ENCODE assay signal across 16 cellular contexts in genomic region chr6:157405986-157406385, GRCh38. TPM values are rescaled to one million over a fixed set of nuclear protein-coding genes. Genes with fewer than 3 reads are reported as not detected.
DNase-seq lines count a peak whose midpoint lies in the region; ATAC-seq and TF ChIP-seq lines count a peak whose summit lies in the region.
"Had no signal": no experiment of that assay in that cellular context is flagged by ENCODE, and none has a peak within 500 bp of the region (broad histone marks: within the 10 kb centered on the region; RNA-seq: fewer than 3 reads in every experiment).

No MANE protein-coding gene starts in this region.

- no peak overlapping the region for H3K4me3 Mint-ChIP-seq in GM23338
- peak overlapping the region; percentile 6 for H3K4me3 Mint-ChIP-seq in endothelial cell (ENCODE audit: unreplicated experiment)
- H3K4me3 Mint-ChIP-seq in CD4-positive, alpha-beta T cell, result no peak overlapping the region
- H3K4me3 Mint-ChIP-seq: activated CD4-positive, alpha-beta T cell treated with anti-CD3 and anti-CD28 coated beads, Interleukin-2, amount 10 ng/mL, durations not matched to agents 7 days and 5 days had no signal

- H4K20me1 ChIP-seq in GM23338 (replicated peaks; ENCODE audit: insufficient read depth) (no peaks in the 10 kb centered on the region), PC-9 (ENCODE audit: insufficient read depth) (no peaks in the 10 kb centered on the region; the same call in 1 of the 2 replicates)

- no peak overlapping the region for H3K9ac ChIP-seq in mesendoderm (ENCODE audit: low read length)

- H3K4me3 ChIP-seq in GM23338, result no peak overlapping the region
- no peak overlapping the region for H3K4me3 ChIP-seq in PC-9
- no peak overlapping the region for H3K4me3 ChIP-seq in mesendoderm (ENCODE audit: low read length)
- H3K4me3 ChIP-seq in upper lobe of left lung, result no peak overlapping the region
- H3K4me3 ChIP-seq: cardiac muscle cell, gastrocnemius medialis, thoracic aorta had no signal

- H3K36me3 ChIP-seq in GM23338 (ENCODE audit: insufficient read depth) (no peaks in the 10 kb centered on the region), PC-9 (ENCODE audit: low read depth) (no peaks in the 10 kb centered on the region), mesendoderm (ENCODE audit: control insufficient read depth, insufficient read depth, low read length) (no peaks in the 10 kb centered on the region), upper lobe of left lung (no peaks in the 10 kb centered on the region)
- H3K36me3 ChIP-seq: cardiac muscle cell, gastrocnemius medialis, thoracic aorta had no signal

- no peak overlapping the region for H4K5ac ChIP-seq in mesendoderm (ENCODE audit: low read length)

- no peak overlapping the region for H2AK5ac ChIP-seq in mesendoderm (ENCODE audit: low read length)

- CTCF ChIA-PET in PC-9 (lab: Charles Lee), result interaction anchor here (0.5 kb wide), 1 partner anchor 468 kb away, joined by 3 read pairs; no protein-coding TSS in a partner anchor
- CTCF ChIA-PET in CD4-positive, alpha-beta T cell (lab: Charles Lee), result no interaction called here

- no peak for TF ChIP-seq EP300 in upper lobe of left lung (IDR thresholded peaks at IDR 0.05)

- ATAC-seq in GM23338 (peak; percentile 25; the same call in 1 of the 3 replicates), GM19452 (IDR thresholded peaks at IDR 0.05; ENCODE audit: unreplicated experiment) (no peak), GM18861 (IDR thresholded peaks at IDR 0.05; ENCODE audit: unreplicated experiment) (no peak), upper lobe of left lung (ENCODE audit: low FRiP score in 2 of 2) (no peak)
- no peak for ATAC-seq in CD4-positive, alpha-beta T cell (ENCODE audit: poor library complexity)
- ATAC-seq: gastrocnemius medialis had no signal

- H3K27ac Mint-ChIP-seq in GM23338 (0 out of 2 replicates have a peak overlapping the region, but pooled peaks have one; percentile 26), endothelial cell (ENCODE audit: unreplicated experiment) (no peak overlapping the region)
- H3K27ac Mint-ChIP-seq in CD4-positive, alpha-beta T cell, result no peak overlapping the region
- H3K27ac Mint-ChIP-seq: activated CD4-positive, alpha-beta T cell treated with anti-CD3 and anti-CD28 coated beads, Interleukin-2, amount 10 ng/mL, durations not matched to agents 7 days and 5 days had no signal

- no peak overlapping the region for H3K27ac ChIP-seq in GM23338 (ENCODE audit: low read depth)
- H3K27ac ChIP-seq in PC-9, result no peak overlapping the region
- H3K27ac ChIP-seq in mesendoderm (ENCODE audit: low read depth, low read length), result no peak overlapping the region
- no peak overlapping the region for H3K27ac ChIP-seq in upper lobe of left lung
- no peak overlapping the region for H3K27ac ChIP-seq in CD4-positive, alpha-beta T cell (ENCODE audit: low read depth, low read length)
- H3K27ac ChIP-seq: cardiac muscle cell, gastrocnemius medialis, thoracic aorta had no signal

- DNase-seq in GM23338 (ENCODE audit: low spot score) (no peak), PC-9 (peak; percentile 34 to 52), endothelial cell (ENCODE audit: low spot score) (no peak), mesendoderm (peak; percentile 79), upper lobe of left lung (no peak)
- no peak for DNase-seq in CD4-positive, alpha-beta T cell
- DNase-seq: activated CD4-positive, alpha-beta T cell treated with anti-CD3 and anti-CD28 coated beads, Interleukin-2, amount 10 ng/mL, durations not matched to agents 7 days and 5 days; activated naive CD4-positive, alpha-beta T cell treated with Interleukin-2 at 50 U/mL for 16 hours; activated T-cell treated with anti-CD3 and anti-CD28 coated beads for 4 hours; gastrocnemius medialis; NCI-H2081; NCI-H526 treated with DMSO at 0.1 percent for 48 hours had no signal

- H3K9me3 ChIP-seq in PC-9 (ENCODE audit: insufficient read depth, low read depth), result no peaks in the 10 kb centered on the region
- H3K9me3 ChIP-seq in upper lobe of left lung, result no peaks in the 10 kb centered on the region
- no peaks in the 10 kb centered on the region for H3K9me3 ChIP-seq in CD4-positive, alpha-beta T cell (ENCODE audit: control insufficient read depth, low read length)
- H3K9me3 ChIP-seq: gastrocnemius medialis, thoracic aorta had no signal

- no peaks in the 10 kb centered on the region for H3K79me1 ChIP-seq in mesendoderm (ENCODE audit: low read length)

- H3K9me3 Mint-ChIP-seq in GM23338 (no peaks in the 10 kb centered on the region), endothelial cell (ENCODE audit: unreplicated experiment) (no peaks in the 10 kb centered on the region)
- H3K9me3 Mint-ChIP-seq in CD4-positive, alpha-beta T cell, result no peaks in the 10 kb centered on the region

- H2BK15ac ChIP-seq in mesendoderm (replicated peaks; ENCODE audit: low read depth), result no peak overlapping the region

- no peaks in the 10 kb centered on the region for H3F3A ChIP-seq in GM23338 (replicated peaks; ENCODE audit: low read depth)
- H3F3A ChIP-seq in PC-9 (ENCODE audit: insufficient read depth, low read depth), result no peaks in the 10 kb centered on the region

- no peak overlapping the region for H3K4me2 ChIP-seq in GM23338
- H3K4me2 ChIP-seq in PC-9, result no peak overlapping the region
- H3K4me2 ChIP-seq in mesendoderm (ENCODE audit: low read length), result no peak overlapping the region

- H3K27me3 Mint-ChIP-seq in GM23338 (ENCODE audit: insufficient read depth, low read depth, poor library complexity) (peaks cover 6% of the 10 kb centered on the region), endothelial cell (ENCODE audit: unreplicated experiment) (no peaks in the 10 kb centered on the region)
- H3K27me3 Mint-ChIP-seq in CD4-positive, alpha-beta T cell, result no peaks in the 10 kb centered on the region
- H3K27me3 Mint-ChIP-seq: activated CD4-positive, alpha-beta T cell treated with anti-CD3 and anti-CD28 coated beads, Interleukin-2, amount 10 ng/mL, durations not matched to agents 7 days and 5 days had no signal

- no peak overlapping the region for H3K4ac ChIP-seq in mesendoderm (ENCODE audit: low read depth, low read length)

- H2BK5ac ChIP-seq in mesendoderm (ENCODE audit: low read length), result no peak overlapping the region

- H2AFZ ChIP-seq in GM23338 (no peak overlapping the region), PC-9 (no peak overlapping the region)

- TF ChIP-seq CTCF in GM23338 (conservative IDR thresholded peaks at IDR 0.05; ENCODE audit: low read depth in 2 of 2) (no peak), PC-9 (conservative IDR thresholded peaks at IDR 0.05) (no peak), endothelial cell (IDR thresholded peaks at IDR 0.05; ENCODE audit: unreplicated experiment) (no peak), upper lobe of left lung (IDR thresholded peaks at IDR 0.05) (no peak)
- TF ChIP-seq CTCF in CD4-positive, alpha-beta T cell (IDR thresholded peaks at IDR 0.05), result no peak

- peaks cover 31% of the 10 kb centered on the region for H3K4me1 ChIP-seq in GM23338 (ENCODE audit: insufficient read depth)
- H3K4me1 ChIP-seq in PC-9 (replicated peaks; ENCODE audit: insufficient read depth), result no peaks in the 10 kb centered on the region
- H3K4me1 ChIP-seq in mesendoderm (ENCODE audit: control insufficient read depth, low read depth, low read length), result no peaks in the 10 kb centered on the region
- no peaks in the 10 kb centered on the region for H3K4me1 ChIP-seq in upper lobe of left lung
- H3K4me1 ChIP-seq: gastrocnemius medialis had no signal

- no peak overlapping the region for H4K8ac ChIP-seq in mesendoderm (ENCODE audit: low read depth, low read length)

- H3K23ac ChIP-seq in mesendoderm (ENCODE audit: low read length), result no peak overlapping the region

- no peaks in the 10 kb centered on the region for H3K79me2 ChIP-seq in GM23338 (replicated peaks; ENCODE audit: insufficient read depth)
- H3K79me2 ChIP-seq in PC-9 (ENCODE audit: low read depth), result no peaks in the 10 kb centered on the region
- H3K79me2 ChIP-seq in mesendoderm (ENCODE audit: control insufficient read depth, insufficient read depth, low read length), result no peaks in the 10 kb centered on the region

- H3K56ac ChIP-seq in mesendoderm (ENCODE audit: low read length), result no peak overlapping the region

- no peak overlapping the region for H2BK120ac ChIP-seq in mesendoderm (ENCODE audit: low read depth, low read length)

- intact Hi-C loops in PC-9 (cut with micrococcal nuclease; ENCODE audit: unreplicated experiment), result no loop called here
- intact Hi-C loops in CD4-positive, alpha-beta T cell (cut with DNase I, micrococcal nuclease), result no loop called here

- H3K36me3 Mint-ChIP-seq in GM23338 (ENCODE audit: low read depth) (0 out of 3 replicates have a peak, but pooled peaks cover 4% of the 10 kb centered on the region), endothelial cell (ENCODE audit: low read depth, unreplicated experiment) (peaks cover 1% of the 10 kb centered on the region)
- no peaks in the 10 kb centered on the region for H3K36me3 Mint-ChIP-seq in CD4-positive, alpha-beta T cell (ENCODE audit: low read depth)

- H3K4me1 Mint-ChIP-seq in GM23338 (peaks cover 40% of the 10 kb centered on the region), endothelial cell (ENCODE audit: unreplicated experiment) (peaks cover 10% of the 10 kb centered on the region)
- H3K4me1 Mint-ChIP-seq in CD4-positive, alpha-beta T cell (ENCODE audit: low read depth), result no peaks in the 10 kb centered on the region
- H3K4me1 Mint-ChIP-seq: activated CD4-positive, alpha-beta T cell treated with anti-CD3 and anti-CD28 coated beads, Interleukin-2, amount 10 ng/mL, durations not matched to agents 7 days and 5 days had no signal

- no peaks in the 10 kb centered on the region for H3K27me3 ChIP-seq in GM23338 (ENCODE audit: insufficient read depth)
- no peaks in the 10 kb centered on the region for H3K27me3 ChIP-seq in PC-9 (ENCODE audit: insufficient read depth, low read depth)
- no peaks in the 10 kb centered on the region for H3K27me3 ChIP-seq in mesendoderm (ENCODE audit: insufficient read depth, low read length, poor library complexity)
- H3K27me3 ChIP-seq in upper lobe of left lung, result no peaks in the 10 kb centered on the region
- no peaks in the 10 kb centered on the region for H3K27me3 ChIP-seq in CD4-positive, alpha-beta T cell (ENCODE audit: control insufficient read depth, insufficient read depth, low read length)
- H3K27me3 ChIP-seq: cardiac muscle cell, gastrocnemius medialis had no signal

- no peaks in the 10 kb centered on the region for H3K9me2 ChIP-seq in GM23338 (ENCODE audit: insufficient read depth)
- H3K9me2 ChIP-seq in PC-9 (ENCODE audit: insufficient read depth), result no peaks in the 10 kb centered on the region

- no peak overlapping the region for H3K18ac ChIP-seq in mesendoderm (ENCODE audit: low read length)

- no TSS peak for BruUV-seq in PC-9 (replicated peaks; lab: Mats Ljungman, UMichigan)

- POLR2A ChIA-PET in PC-9 (lab: Charles Lee; ENCODE audit: unreplicated experiment), result interaction anchor here (0.5 kb wide), 1 partner anchor 82 kb away, joined by 3 read pairs; no protein-coding TSS in a partner anchor
- POLR2A ChIA-PET in CD4-positive, alpha-beta T cell (lab: Charles Lee), result no interaction called here

- no peak for TF ChIP-seq POLR2A in upper lobe of left lung (IDR thresholded peaks at IDR 0.05)

- WGBS in mesendoderm (ENCODE audit: extremely low coverage, insufficient coverage, low lambda C conversion rate), result no CpG with 5 or more reads among the region's 6 CpGs
- 83% methylated on average over 6 of the region's 6 CpGs for WGBS in upper lobe of left lung, 2 donors

RNA-seq across cellular contexts. Expression of gene ZDHHC14, which starts 25.0 kb away (rescaled TPM):
- 2.4 and 7.4 TPM in 2 replicates for total RNA-seq in GM23338 (2014; rRNA removed; shearing (Covaris generic))
- polyA plus RNA-seq in GM23338 (2016; fragmentation: Nextera tagmentation; extraction: Ambion mirVana), result 2.0 and 3.0 TPM in 2 replicates
- total RNA-seq in PC-9 (2021) (5.6 and 6.8 TPM in 2 replicates), endothelial cell (ENCODE audit: unreplicated experiment) (26.1 TPM), upper lobe of left lung (10 to 100 TPM in 3 of 6 donors, 1 to 10 TPM in 3; 5.3 to 16.5 (median 9.4) TPM)
- 4.0 TPM for polyA plus RNA-seq in mesendoderm (2013, experiment 1 of 2)
- polyA plus RNA-seq in mesendoderm (2013, experiment 2 of 2), result 3.9 TPM
- 1 to 10 TPM; 1.3 to 1.6 TPM for total RNA-seq in CD4-positive, alpha-beta T cell

Comparison
In these comparisons a context has a peak if more than half of its experiments do, and no peak if none do; other contexts are left out.
1. DNase-seq: peak in PC-9 (2 of 2) and mesendoderm (single experiment); none in GM23338 (single experiment), endothelial cell (single experiment), upper lobe of left lung (0 of 2) and CD4-positive, alpha-beta T cell (0 of 10).